Comparison of ENCODE assay signal across 9 cellular contexts in the genomic region with DNA sequence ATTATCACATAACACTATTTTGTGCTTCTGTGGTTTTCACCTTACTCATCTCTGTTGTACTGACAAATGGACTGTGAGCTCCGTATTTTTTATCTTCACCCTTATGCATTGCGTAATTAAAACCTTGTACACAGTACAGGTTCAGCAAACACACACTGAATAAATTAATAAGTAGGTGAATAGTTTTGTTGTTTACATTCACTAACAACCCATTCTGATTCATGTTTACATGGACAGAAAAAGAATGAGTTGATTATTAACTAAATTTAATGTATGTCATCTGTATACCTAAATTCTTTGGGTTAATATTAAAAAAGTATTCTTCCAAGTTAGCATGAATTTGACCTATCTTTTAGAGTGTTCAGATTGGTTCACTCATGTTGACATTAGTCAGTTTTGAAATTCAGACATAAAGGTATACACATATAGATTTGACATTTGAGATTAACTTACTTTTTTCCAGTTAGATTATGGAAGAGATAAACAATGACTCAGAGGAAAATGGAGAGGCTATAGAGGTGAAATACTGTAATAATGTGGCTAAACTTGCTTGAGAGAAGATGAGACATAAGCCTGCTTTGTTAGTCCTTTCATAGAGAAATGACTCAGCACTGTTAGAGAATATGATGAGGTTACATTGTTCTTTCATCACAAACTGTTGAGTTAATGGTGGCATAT.
DNase-seq lines count a peak whose midpoint lies in the region; FAIRE-seq lines count a peak whose summit lies in the region.
"Had no signal": no experiment of that assay in that cellular context is flagged by ENCODE, and none has a peak within 500 bp of the region (broad histone marks: within the 10 kb centered on the region; RNA-seq: fewer than 3 reads in every experiment).

No MANE protein-coding gene starts in this region.

- H3K4me1 Mint-ChIP-seq in activated CD4-positive, alpha-beta T cell treated with anti-CD3 and anti-CD28 coated beads, Interleukin-2, amount 10 ng/mL, durations not matched to agents 7 days and 5 days = no peaks in the 10 kb centered on the region

- no peak overlapping the region for H3K4me3 Mint-ChIP-seq in activated CD4-positive, alpha-beta T cell treated with anti-CD3 and anti-CD28 coated beads, Interleukin-2, amount 10 ng/mL, durations not matched to agents 7 days and 5 days

- POLR2A ChIA-PET in activated CD4-positive, alpha-beta T cell treated with anti-CD3 and anti-CD28 coated beads, Interleukin-2, amount 10 ng/mL, durations not matched to agents 7 days and 5 days (lab: Charles Lee) = no interaction called here

- peak; percentile 41 for DNase-seq in GM03348 (ENCODE audit: low spot score)
- peak; percentile 61 for DNase-seq in H4 (ENCODE audit: low spot score)
- DNase-seq in NCI-H226 = peak; percentile 53
- DNase-seq in OCI-M2 (lab: John Stamatoyannopoulos, UW; ENCODE audit: unreplicated experiment) = no peak
- DNase-seq in activated CD4-positive, alpha-beta T cell treated with anti-CD3 and anti-CD28 coated beads, Interleukin-2, amount 10 ng/mL, durations not matched to agents 7 days and 5 days = no peak
- DNase-seq in activated CD8-positive, alpha-beta memory T cell treated with anti-CD3 and anti-CD28 coated beads for 24 hours = no peak
- DNase-seq in HTR-8/SVneo (ENCODE audit: insufficient read length, low spot score) = no peak
- DNase-seq: effector memory CD4-positive, alpha-beta T cell had no signal

- FAIRE-seq in islet of Langerhans (lab: Jason Lieb, UNC) = peak; percentile 88
- no peak for FAIRE-seq in HTR-8/SVneo (lab: Jason Lieb, UNC)

- no peaks in the 10 kb centered on the region for H3K27me3 Mint-ChIP-seq in activated CD4-positive, alpha-beta T cell treated with anti-CD3 and anti-CD28 coated beads, Interleukin-2, amount 10 ng/mL, durations not matched to agents 7 days and 5 days

- CTCF ChIA-PET in activated CD4-positive, alpha-beta T cell treated with anti-CD3 and anti-CD28 coated beads, Interleukin-2, amount 10 ng/mL, durations not matched to agents 7 days and 5 days (lab: Charles Lee) = no interaction called here

- H3K9me3 Mint-ChIP-seq in activated CD4-positive, alpha-beta T cell treated with anti-CD3 and anti-CD28 coated beads, Interleukin-2, amount 10 ng/mL, durations not matched to agents 7 days and 5 days = peaks cover 2% of the 10 kb centered on the region

- H3K27ac Mint-ChIP-seq in activated CD4-positive, alpha-beta T cell treated with anti-CD3 and anti-CD28 coated beads, Interleukin-2, amount 10 ng/mL, durations not matched to agents 7 days and 5 days = no peak overlapping the region

- no peaks in the 10 kb centered on the region for H3K36me3 Mint-ChIP-seq in activated CD4-positive, alpha-beta T cell treated with anti-CD3 and anti-CD28 coated beads, Interleukin-2, amount 10 ng/mL, durations not matched to agents 7 days and 5 days (ENCODE audit: low read depth)

Comparison
In these comparisons a context has a peak if more than half of its experiments do, and no peak if none do; other contexts are left out.
1. DNase-seq: peak in GM03348 (single experiment), H4 (single experiment) and NCI-H226 (single experiment); none in OCI-M2 (single experiment), activated CD4-positive, alpha-beta T cell treated with anti-CD3 and anti-CD28 coated beads, Interleukin-2, amount 10 ng/mL, durations not matched to agents 7 days and 5 days (single experiment), activated CD8-positive, alpha-beta memory T cell treated with anti-CD3 and anti-CD28 coated beads for 24 hours (single experiment) and HTR-8/SVneo (single experiment).